ENCODE assay signal across 1 cellular context in the genomic region with DNA sequence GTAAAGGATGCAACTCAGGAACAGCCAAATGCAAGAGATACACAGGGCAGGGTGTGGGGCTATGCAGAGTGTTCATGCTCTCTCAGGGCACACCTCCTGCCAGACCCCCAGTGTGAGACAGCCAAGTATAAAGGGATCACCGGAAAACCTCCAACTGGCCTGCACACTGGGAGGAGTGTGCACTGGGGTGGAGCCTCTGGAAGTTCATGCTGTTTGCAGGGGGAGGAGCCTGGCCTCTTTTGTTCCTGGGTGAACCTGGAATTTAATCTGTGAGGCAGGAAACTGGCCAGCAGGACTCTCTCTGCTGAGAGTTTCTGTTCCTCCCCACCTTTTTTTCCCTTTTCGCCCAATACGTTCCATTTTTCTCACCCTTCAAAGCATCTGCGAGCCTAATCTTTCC.
TF ChIP-seq lines count a peak whose summit lies in the region.

No MANE protein-coding gene starts in this region.

TF ChIP-seq in H1, 55 proteins besides CTCF, POLR2A, EP300 and RAD21:
- no peak for TF ChIP-seq CBX5 (IDR thresholded peaks at IDR 0.05; ENCODE audit: low read depth, low read length)
- no peak for TF ChIP-seq SP1 (IDR thresholded peaks at IDR 0.05; ENCODE audit: low read depth, low read length)
- no peak for TF ChIP-seq GTF2F1 (IDR thresholded peaks at IDR 0.05; ENCODE audit: borderline replicate concordance, low read depth, low read length)
- no peak for TF ChIP-seq PHF8 (conservative IDR thresholded peaks at IDR 0.05; ENCODE audit: low read depth, low read length)
- TF ChIP-seq MAFK (IDR thresholded peaks at IDR 0.05; ENCODE audit: low read depth, low read length), result no peak
- TF ChIP-seq CTBP2 (IDR thresholded peaks at IDR 0.05; ENCODE audit: borderline replicate concordance, insufficient read depth, insufficient read length, low read length), result no peak
- TF ChIP-seq SP2 (IDR thresholded peaks at IDR 0.05; ENCODE audit: low read length), result no peak
- TF ChIP-seq CEBPB (IDR thresholded peaks at IDR 0.05; ENCODE audit: low read depth, low read length), result no peak
- TF ChIP-seq POLR2AphosphoS5 (IDR thresholded peaks at IDR 0.05; ENCODE audit: low read depth, low read length), result no peak
- TF ChIP-seq, protein P1, sequence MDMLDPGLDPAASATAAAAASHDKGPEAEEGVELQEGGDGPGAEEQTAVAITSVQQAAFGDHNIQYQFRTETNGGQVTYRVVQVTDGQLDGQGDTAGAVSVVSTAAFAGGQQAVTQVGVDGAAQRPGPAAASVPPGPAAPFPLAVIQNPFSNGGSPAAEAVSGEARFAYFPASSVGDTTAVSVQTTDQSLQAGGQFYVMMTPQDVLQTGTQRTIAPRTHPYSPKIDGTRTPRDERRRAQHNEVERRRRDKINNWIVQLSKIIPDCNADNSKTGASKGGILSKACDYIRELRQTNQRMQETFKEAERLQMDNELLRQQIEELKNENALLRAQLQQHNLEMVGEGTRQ (IDR thresholded peaks at IDR 0.05; ENCODE audit: low read length), result no peak
- no peak for TF ChIP-seq BACH1 (IDR thresholded peaks at IDR 0.05; ENCODE audit: low read length)
- TF ChIP-seq, protein P2, sequence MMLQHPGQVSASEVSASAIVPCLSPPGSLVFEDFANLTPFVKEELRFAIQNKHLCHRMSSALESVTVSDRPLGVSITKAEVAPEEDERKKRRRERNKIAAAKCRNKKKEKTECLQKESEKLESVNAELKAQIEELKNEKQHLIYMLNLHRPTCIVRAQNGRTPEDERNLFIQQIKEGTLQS (IDR thresholded peaks at IDR 0.05; ENCODE audit: insufficient read depth, low read depth, low read length), result no peak
